Comparison of ENCODE assay signal across 15 cellular contexts in genomic region chr10:113007821-113008220, GRCh38. TPM values are rescaled to one million over a fixed set of nuclear protein-coding genes. Genes with fewer than 3 reads are reported as not detected.
DNase-seq lines count a peak whose midpoint lies in the region; ATAC-seq and TF ChIP-seq lines count a peak whose summit lies in the region.
"Had no signal": no experiment of that assay in that cellular context is flagged by ENCODE, and none has a peak within 500 bp of the region (broad histone marks: within the 10 kb centered on the region; RNA-seq: fewer than 3 reads in every experiment).

No MANE protein-coding gene starts in this region.

- no peak for TF ChIP-seq CTCF in neural progenitor cell (IDR thresholded peaks at IDR 0.05)

- H3K79me2 ChIP-seq in trophoblast cell (ENCODE audit: control insufficient read depth, insufficient read depth, low read length, poor library complexity), result peaks cover 23% of the 10 kb centered on the region
- H3K79me2 ChIP-seq in neural progenitor cell (ENCODE audit: low read depth), result peaks cover 100% of the 10 kb centered on the region

- no peaks in the 10 kb centered on the region for H3K9me3 ChIP-seq in KOPT-K1 (ENCODE audit: insufficient read depth, low read length, poor library complexity, severe bottlenecking)
- no peaks in the 10 kb centered on the region for H3K9me3 ChIP-seq in adipocyte (ENCODE audit: control insufficient read depth, low read length)
- H3K9me3 ChIP-seq in trophoblast cell (ENCODE audit: insufficient read depth, low read depth, low read length), result peaks cover 5% of the 10 kb centered on the region
- H3K9me3 ChIP-seq in neural progenitor cell (ENCODE audit: low read depth), result no peaks in the 10 kb centered on the region
- H3K9me3 ChIP-seq: heart left ventricle, tibial nerve had no signal

- no peak overlapping the region for H3K27ac Mint-ChIP-seq in activated CD4-positive, alpha-beta T cell treated with anti-CD3 and anti-CD28 coated beads for 36 hours
- no peak overlapping the region for H3K27ac Mint-ChIP-seq in neural progenitor cell
- H3K27ac Mint-ChIP-seq: endodermal cell had no signal

- peak overlapping the region; percentile 7 for H3K4ac ChIP-seq in trophoblast cell (ENCODE audit: low read depth, low read length)

- DNase-seq in activated CD4-positive, alpha-beta T cell treated with anti-CD3 and anti-CD28 coated beads for 36 hours, result peak; percentile 38
- no peak for DNase-seq in activated CD4-positive, alpha-beta T cell treated with anti-CD3 and anti-CD28 coated beads for 4 hours
- DNase-seq in adipocyte (ENCODE audit: low read depth) (peak; percentile 53), trophoblast cell (peak; percentile 76 to 78), germinal center (ENCODE audit: low spot score) (no peak), neural progenitor cell (ENCODE audit: low spot score) (no peak)
- DNase-seq: ACHN, endodermal cell, H7, heart left ventricle, NCI-H1930 had no signal

- H3K79me1 ChIP-seq in trophoblast cell (ENCODE audit: low read length), result no peaks in the 10 kb centered on the region

- WGBS in trophoblast cell (ENCODE audit: extremely low coverage, insufficient coverage, insufficient read length), result no CpG with 5 or more reads among the region's 8 CpGs

- H3K36me3 ChIP-seq in KOPT-K1 (ENCODE audit: insufficient read depth, low read length) (no peaks in the 10 kb centered on the region), adipocyte (ENCODE audit: control insufficient read depth, insufficient read depth, low read length, severe bottlenecking) (peaks cover 17% of the 10 kb centered on the region), trophoblast cell (ENCODE audit: control insufficient read depth in 1 of 2, insufficient read depth in 2 of 2, low read length in 2 of 2) (peaks cover 6 to 15% of the 10 kb centered on the region in 2 experiments), neural progenitor cell (no peaks in the 10 kb centered on the region)
- H3K36me3 ChIP-seq: heart left ventricle, tibial nerve had no signal

- CTCF ChIA-PET in activated CD4-positive, alpha-beta T cell treated with anti-CD3 and anti-CD28 coated beads for 36 hours (lab: Charles Lee), result no interaction called here

- H3K4me3 Mint-ChIP-seq in activated CD4-positive, alpha-beta T cell treated with anti-CD3 and anti-CD28 coated beads for 36 hours, result peak overlapping the region; percentile 49
- H3K4me3 Mint-ChIP-seq in neural progenitor cell, result no peak overlapping the region
- H3K4me3 Mint-ChIP-seq: endodermal cell, nephron had no signal

- H3K27ac ChIP-seq in KOPT-K1 (ENCODE audit: low read depth, low read length, poor library complexity, severe bottlenecking) (peak overlapping the region; percentile 63), trophoblast cell (ENCODE audit: low read depth, low read length) (no peak overlapping the region), neural progenitor cell (no peak overlapping the region)
- H3K27ac ChIP-seq: heart left ventricle, tibial nerve had no signal

- H3K4me2 ChIP-seq in trophoblast cell (ENCODE audit: low read length) (no peak overlapping the region), neural progenitor cell (no peak overlapping the region)

- no peak overlapping the region for H2BK5ac ChIP-seq in trophoblast cell (ENCODE audit: low read depth, low read length, poor library complexity)

- no peak overlapping the region for H3K18ac ChIP-seq in trophoblast cell (ENCODE audit: low read length)

- H3K14ac ChIP-seq in trophoblast cell (ENCODE audit: low read length), result no peak overlapping the region

- H3K27me3 Mint-ChIP-seq in activated CD4-positive, alpha-beta T cell treated with anti-CD3 and anti-CD28 coated beads for 36 hours, result peaks cover 74% of the 10 kb centered on the region
- peaks cover 4% of the 10 kb centered on the region for H3K27me3 Mint-ChIP-seq in neural progenitor cell (ENCODE audit: insufficient read depth, low read depth)

- no peak overlapping the region for H3K23ac ChIP-seq in trophoblast cell (ENCODE audit: low read length)

- H3K36me3 Mint-ChIP-seq in activated CD4-positive, alpha-beta T cell treated with anti-CD3 and anti-CD28 coated beads for 36 hours (ENCODE audit: low read depth), result no peaks in the 10 kb centered on the region
- peaks cover 50% of the 10 kb centered on the region for H3K36me3 Mint-ChIP-seq in neural progenitor cell

- H2BK120ac ChIP-seq in trophoblast cell (ENCODE audit: insufficient read depth, low read length, poor library complexity), result no peak overlapping the region

- peaks cover 88% of the 10 kb centered on the region for H4K20me1 ChIP-seq in neural progenitor cell (ENCODE audit: low read depth)

- no peak overlapping the region for H4K91ac ChIP-seq in trophoblast cell (ENCODE audit: low read depth, low read length)

- no peaks in the 10 kb centered on the region for H3K9me3 Mint-ChIP-seq in activated CD4-positive, alpha-beta T cell treated with anti-CD3 and anti-CD28 coated beads for 36 hours (ENCODE audit: low read depth)
- peaks cover 10% of the 10 kb centered on the region for H3K9me3 Mint-ChIP-seq in neural progenitor cell
- H3K9me3 Mint-ChIP-seq: endodermal cell, nephron had no signal

- H3K4me1 Mint-ChIP-seq in activated CD4-positive, alpha-beta T cell treated with anti-CD3 and anti-CD28 coated beads for 36 hours, result peaks cover 24% of the 10 kb centered on the region
- peaks cover 42% of the 10 kb centered on the region for H3K4me1 Mint-ChIP-seq in neural progenitor cell

- H3K9ac ChIP-seq in adipocyte (ENCODE audit: low read length) (peak overlapping the region; percentile 23), trophoblast cell (ENCODE audit: low read length) (no peak overlapping the region), neural progenitor cell (no peak overlapping the region)

- ATAC-seq in activated CD4-positive, alpha-beta T cell treated with anti-CD3 and anti-CD28 coated beads for 36 hours, result peak; percentile 63
- ATAC-seq in HG03175 (IDR thresholded peaks at IDR 0.05; ENCODE audit: unreplicated experiment), result no peak

- H4K12ac ChIP-seq in trophoblast cell (ENCODE audit: low read depth, low read length), result no peak overlapping the region

- H3K27me3 ChIP-seq in adipocyte (replicated peaks; ENCODE audit: control insufficient read depth, insufficient read depth, low read length) (no peaks in the 10 kb centered on the region), trophoblast cell (ENCODE audit: insufficient read depth, low read length) (no peaks in the 10 kb centered on the region), neural progenitor cell (no peaks in the 10 kb centered on the region)
- H3K27me3 ChIP-seq: heart left ventricle, tibial nerve had no signal

- H2AK5ac ChIP-seq in trophoblast cell (ENCODE audit: low read length), result no peak overlapping the region

- H3K4me1 ChIP-seq in adipocyte (ENCODE audit: control insufficient read depth, insufficient read depth, low read length) (peaks cover 31% of the 10 kb centered on the region), trophoblast cell (ENCODE audit: control insufficient read depth in 1 of 2, insufficient read depth in 2 of 2, low read length in 2 of 2) (peaks cover 19 to 35% of the 10 kb centered on the region in 2 experiments), neural progenitor cell (peaks cover 22% of the 10 kb centered on the region)

- H2AFZ ChIP-seq in trophoblast cell (ENCODE audit: insufficient read depth, low read length, poor library complexity), result no peak overlapping the region
- no peak overlapping the region for H2AFZ ChIP-seq in neural progenitor cell (replicated peaks)

- no peak overlapping the region for H2BK12ac ChIP-seq in trophoblast cell (ENCODE audit: low read length)

- POLR2A ChIA-PET in activated CD4-positive, alpha-beta T cell treated with anti-CD3 and anti-CD28 coated beads for 36 hours (lab: Charles Lee), result no interaction called here

- peaks cover 22% of the 10 kb centered on the region for H3F3A ChIP-seq in neural progenitor cell (ENCODE audit: low read depth)

- intact Hi-C loops in activated CD4-positive, alpha-beta T cell treated with anti-CD3 and anti-CD28 coated beads for 36 hours (cut with DNase I, micrococcal nuclease), result loop anchor here (1.0 to 5.0 kb wide), 3 partner anchors 22 to 319 kb away; no protein-coding TSS in a partner anchor

- no peak overlapping the region for H4K8ac ChIP-seq in trophoblast cell (ENCODE audit: low read depth, low read length)

- H3K4me3 ChIP-seq in adipocyte (ENCODE audit: low read length) (peak overlapping the region; percentile 66), trophoblast cell (ENCODE audit: low read depth, low read length) (no peak overlapping the region), neural progenitor cell (no peak overlapping the region)
- H3K4me3 ChIP-seq: heart left ventricle, tibial nerve had no signal

RNA-seq across cellular contexts. Expression of gene TCF7L2, which starts 57.8 kb away (rescaled TPM):
- total RNA-seq in activated CD4-positive, alpha-beta T cell treated with anti-CD3 and anti-CD28 coated beads for 36 hours, result 1 to 10 TPM in 1 of 2 experiments, under 1 TPM in 1; 0.87 to 1.7 TPM
- polyA plus RNA-seq in trophoblast cell (2013), result 83.7 and 89.6 TPM in 2 replicates
- total RNA-seq in neural progenitor cell (ENCODE audit: low replicate concordance), result 11.0 and 12.3 TPM in 2 replicates

Comparison
In these comparisons a context has a peak if more than half of its experiments do, and no peak if none do; other contexts are left out.
1. DNase-seq: peak in activated CD4-positive, alpha-beta T cell treated with anti-CD3 and anti-CD28 coated beads for 36 hours (single experiment), adipocyte (single experiment) and trophoblast cell (2 of 2); none in activated CD4-positive, alpha-beta T cell treated with anti-CD3 and anti-CD28 coated beads for 4 hours (0 of 2), germinal center (single experiment) and neural progenitor cell (single experiment).